In genomic region chr15:89783861-89784685, GRCh38 we compare ENCODE assay signal across 17 cellular contexts. TPM values are rescaled to one million over a fixed set of nuclear protein-coding genes. Genes with fewer than 3 reads are reported as not detected.
DNase-seq lines count a peak whose midpoint lies in the region; ATAC-seq and TF ChIP-seq lines count a peak whose summit lies in the region.
"Had no signal": no experiment of that assay in that cellular context is flagged by ENCODE, and none has a peak within 500 bp of the region (broad histone marks: within the 10 kb centered on the region; RNA-seq: fewer than 3 reads in every experiment).

No MANE protein-coding gene starts in this region.

- H3K4me1 Mint-ChIP-seq in activated naive CD4-positive, alpha-beta T cell treated with anti-CD3 and anti-CD28 coated beads, Interleukin-2, amount 10 ng/mL, durations not matched to agents 7 days and 5 days = peaks cover 8% of the 10 kb centered on the region

- no peak overlapping the region for H3K4me3 ChIP-seq in RWPE2 (ENCODE audit: severe bottlenecking)
- H3K4me3 ChIP-seq in upper lobe of left lung = no peak overlapping the region

- TF ChIP-seq POLR2A in upper lobe of left lung (IDR thresholded peaks at IDR 0.05) = no peak

- peaks cover 14% of the 10 kb centered on the region for H3K27me3 Mint-ChIP-seq in activated naive CD4-positive, alpha-beta T cell treated with anti-CD3 and anti-CD28 coated beads, Interleukin-2, amount 10 ng/mL, durations not matched to agents 7 days and 5 days

- H3K36me3 Mint-ChIP-seq in activated naive CD4-positive, alpha-beta T cell treated with anti-CD3 and anti-CD28 coated beads, Interleukin-2, amount 10 ng/mL, durations not matched to agents 7 days and 5 days = no peaks in the 10 kb centered on the region

- intact Hi-C loops in left colon (cut with DNase I, micrococcal nuclease) = no loop called here

- H3K4me1 ChIP-seq in RWPE2 (ENCODE audit: insufficient read depth, poor library complexity, severe bottlenecking) (peaks cover 33% of the 10 kb centered on the region), upper lobe of left lung (peaks cover 0 to 4% (median 2%) of the 10 kb centered on the region in 4 donors)

- ATAC-seq in RWPE2 (ENCODE audit: low read depth) (no peak), left colon (peak; percentile 58), upper lobe of left lung (ENCODE audit: low FRiP score in 2 of 2) (peak; percentile 5 to 50), HG02884 (IDR thresholded peaks at IDR 0.05; ENCODE audit: unreplicated experiment) (no peak), left lobe of liver (no peak)
- ATAC-seq: activated CD4-positive, CD25-positive, alpha-beta regulatory T cell treated with anti-CD3 and anti-CD28 coated beads, Interleukin-2, amount 50 U/mL, for 24 hours had no signal

- H3K9me3 ChIP-seq in RWPE2 (ENCODE audit: severe bottlenecking) (peaks cover 5% of the 10 kb centered on the region), upper lobe of left lung (no peaks in the 10 kb centered on the region)

- H3K36me3 ChIP-seq in RWPE2 (ENCODE audit: low read depth) = peaks cover 19% of the 10 kb centered on the region
- H3K36me3 ChIP-seq in upper lobe of left lung = no peaks in the 10 kb centered on the region

- no peaks in the 10 kb centered on the region for H3K27me3 ChIP-seq in RWPE2 (ENCODE audit: insufficient read depth, poor library complexity, severe bottlenecking)
- H3K27me3 ChIP-seq in upper lobe of left lung = no peaks in the 10 kb centered on the region
- H3K27me3 ChIP-seq: brain microvascular endothelial cell had no signal

- H3K27ac ChIP-seq in RWPE2 (ENCODE audit: poor library complexity, severe bottlenecking) (peak overlapping the region; percentile 82), upper lobe of left lung (no peak overlapping the region)
- H3K27ac ChIP-seq: brain microvascular endothelial cell had no signal

- peaks cover 7% of the 10 kb centered on the region for H3K9me3 Mint-ChIP-seq in activated naive CD4-positive, alpha-beta T cell treated with anti-CD3 and anti-CD28 coated beads, Interleukin-2, amount 10 ng/mL, durations not matched to agents 7 days and 5 days

- no peak overlapping the region for H3K4me3 Mint-ChIP-seq in activated naive CD4-positive, alpha-beta T cell treated with anti-CD3 and anti-CD28 coated beads, Interleukin-2, amount 10 ng/mL, durations not matched to agents 7 days and 5 days
- H3K4me3 Mint-ChIP-seq: stimulated activated naive CD8-positive, alpha-beta T cell treated with anti-CD3 and anti-CD28 coated beads, Interleukin-15, Interleukin-2, amounts not matched to agents 100 ng/mL and 50 ng/mL, for 24 hours had no signal

- DNase-seq in activated naive CD4-positive, alpha-beta T cell treated with anti-CD3 and anti-CD28 coated beads, Interleukin-2, amount 10 ng/mL, durations not matched to agents 7 days and 5 days = peak; percentile 4
- DNase-seq in activated naive CD4-positive, alpha-beta T cell treated with Interleukin-2 at 50 U/mL for 16 hours = no peak
- DNase-seq in RWPE2 (ENCODE audit: low spot score) (peak; percentile 67), left colon (peak; percentile 75 to 76), upper lobe of left lung (no peak), foreskin melanocyte (no peak), left lobe of liver (ENCODE audit: low spot score) (no peak)
- DNase-seq: brain microvascular endothelial cell; effector CD8-positive, alpha-beta T cell; NCI-H2029 treated with DMSO at 0.1 percent for 48 hours; NCI-H748 treated with DMSO at 0.1 percent for 48 hours; nucleus accumbens; T-helper 1 cell had no signal

- TF ChIP-seq EP300 in upper lobe of left lung (IDR thresholded peaks at IDR 0.05) = no peak

- H3K27ac Mint-ChIP-seq in activated naive CD4-positive, alpha-beta T cell treated with anti-CD3 and anti-CD28 coated beads, Interleukin-2, amount 10 ng/mL, durations not matched to agents 7 days and 5 days = no peak overlapping the region
- H3K27ac Mint-ChIP-seq: stimulated activated naive CD8-positive, alpha-beta T cell treated with anti-CD3 and anti-CD28 coated beads, Interleukin-15, Interleukin-2, amounts not matched to agents 100 ng/mL and 50 ng/mL, for 24 hours had no signal

- CTCF ChIA-PET in activated naive CD4-positive, alpha-beta T cell treated with anti-CD3 and anti-CD28 coated beads, Interleukin-2, amount 10 ng/mL, durations not matched to agents 7 days and 5 days (lab: Charles Lee) = interaction anchor here (0.6 to 1.7 kb wide), 3 partner anchors 23 to 91 kb away, joined by 3 to 5 read pairs (median 4); no protein-coding TSS in a partner anchor

- TF ChIP-seq CTCF in RWPE2 (IDR thresholded peaks at IDR 0.05; ENCODE audit: poor library complexity, severe bottlenecking) = no peak
- no peak for TF ChIP-seq CTCF in upper lobe of left lung (IDR thresholded peaks at IDR 0.05)

- WGBS in upper lobe of left lung, 2 donors = 85 to 91% methylated on average over 5 to 15 of the region's 15 CpGs

RNA-seq across cellular contexts. Expression of gene MESP2, which starts 7.9 kb away (rescaled TPM):
- total RNA-seq in left colon (1 to 10 TPM in 1 of 2 donors, under 1 TPM in 1; 0.84 to 1.0 TPM), upper lobe of left lung (under 1 TPM in 1 of 6 donors, not detected in 5; 0.26 TPM), left lobe of liver (0.15 TPM)
- total RNA-seq: skeletal muscle tissue had no signal

RNA-seq across cellular contexts. Expression of gene ANPEP, which starts 30.6 kb away (rescaled TPM):
- total RNA-seq in left colon = 100 to 1,000 TPM; 439 to 623 TPM
- 100 to 1,000 TPM in 3 of 6 donors, 10 to 100 TPM in 3; 52.7 to 201 (median 98.9) TPM for total RNA-seq in upper lobe of left lung
- total RNA-seq in left lobe of liver = 383 TPM

RNA-seq across cellular contexts. Expression of gene MESP1, which starts 33.0 kb away (rescaled TPM):
- total RNA-seq in left colon (10 to 100 TPM in 1 of 2 donors, 1 to 10 TPM in 1; 9.7 to 13.4 TPM), upper lobe of left lung (1 to 10 TPM in 5 of 6 donors, under 1 TPM in 1; 0.49 to 3.5 (median 1.7) TPM), left lobe of liver (3.1 TPM)

Comparison
In these comparisons a context has a peak if more than half of its experiments do, and no peak if none do; other contexts are left out.
1. DNase-seq: peak in activated naive CD4-positive, alpha-beta T cell treated with anti-CD3 and anti-CD28 coated beads, Interleukin-2, amount 10 ng/mL, durations not matched to agents 7 days and 5 days (single experiment), RWPE2 (single experiment) and left colon (2 of 2); none in activated naive CD4-positive, alpha-beta T cell treated with Interleukin-2 at 50 U/mL for 16 hours (single experiment), upper lobe of left lung (0 of 2), foreskin melanocyte (single experiment) and left lobe of liver (single experiment).
2. ATAC-seq: peak in left colon (single experiment) and upper lobe of left lung (2 of 2); none in RWPE2 (single experiment), HG02884 (single experiment) and left lobe of liver (single experiment).